In the genomic region with DNA sequence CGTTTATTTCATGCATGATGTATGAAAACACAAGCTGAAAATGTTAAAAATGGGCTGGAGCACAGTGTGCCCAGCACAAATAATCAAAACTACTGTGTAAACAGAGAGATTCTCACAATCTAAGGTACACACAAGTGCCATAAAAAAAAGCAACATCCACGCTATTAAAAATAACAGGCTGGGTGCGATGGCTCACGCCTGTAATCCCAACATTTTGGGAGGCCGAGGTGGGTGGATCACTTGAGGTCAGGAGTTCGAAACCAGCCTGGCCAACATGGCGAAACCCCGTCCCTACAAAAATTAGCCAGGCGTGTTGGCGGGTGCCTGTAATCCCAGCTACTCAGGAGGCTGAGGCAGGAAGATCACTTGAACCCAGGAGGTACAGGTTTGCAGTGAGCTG, we compare ENCODE assay signal across 8 cellular contexts. TPM values are rescaled to one million over a fixed set of nuclear protein-coding genes. Genes with fewer than 3 reads are reported as not detected.
A peak's percentile ranks its signal among the peaks of the same experiment; 100 is the strongest.
DNase-seq lines count a peak whose midpoint lies in the region; ATAC-seq and TF ChIP-seq lines count a peak whose summit lies in the region.
"Not testable (repeated sequence)": the region's sequence is repeated elsewhere in the genome, so short reads cannot be mapped to it uniquely, and the experiment has no call there.

No MANE protein-coding gene starts in this region.

- not testable (repeated sequence) for H4K8ac ChIP-seq in IMR-90 (ENCODE audit: low read depth in 2 of 2, low read length in 2 of 2)

- WGBS in IMR-90 (ENCODE audit: extremely low coverage in 2 of 2, insufficient read length in 1 of 2), 2 experiments, result no CpG with 5 or more reads among the region's 10 CpGs
- 67 to 68% methylated on average over 10 of the region's 10 CpGs for WGBS in esophagus squamous epithelium, 2 donors

- H3K4me1 ChIP-seq in IMR-90 (ENCODE audit: control insufficient read depth, insufficient read depth, low read length) (peaks cover 18% of the 10 kb centered on the region), ascending aorta (peaks cover 0 to 25% of the 10 kb centered on the region in 2 donors), esophagus squamous epithelium (peaks cover 6 to 75% (median 30%) of the 10 kb centered on the region in 3 donors), lower lobe of right lung (peaks cover 45% of the 10 kb centered on the region)
- not testable (repeated sequence) for H3K4me1 ChIP-seq in uterus

- not testable (repeated sequence) for H3K14ac ChIP-seq in IMR-90 (replicated peaks; ENCODE audit: low read depth, low read length)

- H4K20me1 ChIP-seq in IMR-90 (ENCODE audit: insufficient read depth, low read length), result peaks cover 97% of the 10 kb centered on the region

- H3K27me3 Mint-ChIP-seq in WTC11 (ENCODE audit: low read depth), result not testable (repeated sequence)

- H3K9me3 ChIP-seq in IMR-90 (ENCODE audit: control insufficient read depth, insufficient read depth, low read length); ascending aorta; esophagus squamous epithelium; lower lobe of right lung; uterus: not testable (repeated sequence)

- H4K5ac ChIP-seq in IMR-90 (ENCODE audit: low read depth, low read length), result not testable (repeated sequence)

- H3K4me3 ChIP-seq in IMR-90 (ENCODE audit: insufficient read depth, low read depth, low read length); uterus: not testable (repeated sequence)
- H3K4me3 ChIP-seq in ascending aorta, result peak overlapping the region; percentile 28 to 48
- peak overlapping the region in 2 of 4 donors; percentile 20 to 51 for H3K4me3 ChIP-seq in esophagus squamous epithelium
- H3K4me3 ChIP-seq in lower lobe of right lung, result peak overlapping the region; percentile 17
- H3K4me3 ChIP-seq in retinal pigment epithelial cell (ENCODE audit: low read length), result peak overlapping the region; percentile 7

- not testable (repeated sequence) for H3K4ac ChIP-seq in IMR-90 (ENCODE audit: low read depth, low read length)

- not testable (repeated sequence) for H3K4me3 Mint-ChIP-seq in WTC11

- TF ChIP-seq RAD21 in IMR-90 (IDR thresholded peaks at IDR 0.05; ENCODE audit: low read length), result not testable (repeated sequence)

- H3K56ac ChIP-seq in IMR-90 (ENCODE audit: extremely low read depth, insufficient read depth, low read length), result not testable (repeated sequence)

- H3K18ac ChIP-seq in IMR-90 (ENCODE audit: low read depth, low read length), result not testable (repeated sequence)

- peaks cover 13 to 69% of the 10 kb centered on the region in 2 experiments; a peak in 3 of 4 replicates for H3K79me1 ChIP-seq in IMR-90 (ENCODE audit: low read depth in 1 of 2, low read length in 2 of 2)

- H2BK20ac ChIP-seq in IMR-90 (ENCODE audit: low read depth, low read length), result not testable (repeated sequence)

- not testable (repeated sequence) for DNase-seq in IMR-90; WTC11 (ENCODE audit: low spot score); ascending aorta (ENCODE audit: low spot score in 2 of 2); esophagus squamous epithelium (lab: John Stamatoyannopoulos, UW); lower lobe of right lung; retinal pigment epithelial cell (ENCODE audit: low read depth); uterus

- H3K27me3 ChIP-seq in IMR-90 (ENCODE audit: control insufficient read depth, insufficient read depth, low read length); ascending aorta; esophagus squamous epithelium; lower lobe of right lung (ENCODE audit: low read depth); uterus: not testable (repeated sequence)

- H3K36me3 Mint-ChIP-seq in WTC11, result not testable (repeated sequence)

- not testable (repeated sequence) for BruUV-seq in IMR-90 (replicated peaks; lab: Mats Ljungman, UMichigan)

- not testable (repeated sequence) for H2AK5ac ChIP-seq in IMR-90 (ENCODE audit: low read depth, low read length)

- not testable (repeated sequence) for H3K36me3 ChIP-seq in IMR-90 (ENCODE audit: control insufficient read depth, insufficient read depth, low read length); ascending aorta; esophagus squamous epithelium; lower lobe of right lung; uterus

- dilution Hi-C loops in IMR-90 (cut with HindIII; ENCODE audit: low sequenced_read_pairs, unreplicated experiment), result not testable (repeated sequence)

- ATAC-seq in GM18502 (IDR thresholded peaks at IDR 0.05; ENCODE audit: poor library complexity, unreplicated experiment) (peak; percentile 24), lower lobe of right lung (peak; percentile 32 to 47)
- ATAC-seq in IMR-90 (ENCODE audit: low read depth); WTC11: not testable (repeated sequence)

- H3K4me2 ChIP-seq in IMR-90 (ENCODE audit: low read depth, low read length), result peak overlapping the region; percentile 80; the same call in 1 of the 2 replicates

- H3K4me1 Mint-ChIP-seq in WTC11, result peaks cover 60% of the 10 kb centered on the region

- H3K27ac ChIP-seq in IMR-90 (ENCODE audit: insufficient read depth, low read length), result not testable (repeated sequence)
- H3K27ac ChIP-seq in ascending aorta (peak overlapping the region; percentile 79 to 92), esophagus squamous epithelium (peak overlapping the region; percentile 43 to 82 (median 70)), lower lobe of right lung (peak overlapping the region; percentile 33), uterus (peak overlapping the region; percentile 66 to 89)

- H3K9me1 ChIP-seq in IMR-90 (ENCODE audit: insufficient read depth, low read length), result peaks cover 24% of the 10 kb centered on the region

- not testable (repeated sequence) for TF ChIP-seq CTCF in IMR-90 (conservative IDR thresholded peaks at IDR 0.05; ENCODE audit: low read depth, low read length); WTC11 (IDR thresholded peaks at IDR 0.05); ascending aorta (IDR thresholded peaks at IDR 0.05); esophagus squamous epithelium (IDR thresholded peaks at IDR 0.05); lower lobe of right lung (IDR thresholded peaks at IDR 0.05); retinal pigment epithelial cell (conservative IDR thresholded peaks at IDR 0.05; ENCODE audit: low read depth, low read length); uterus (IDR thresholded peaks at IDR 0.05)

- H3K9me3 Mint-ChIP-seq in WTC11, result not testable (repeated sequence)

- H2AK9ac ChIP-seq in IMR-90 (replicated peaks; ENCODE audit: low read depth, low read length, poor library complexity), result not testable (repeated sequence)

- peak overlapping the region; percentile 49 for H2BK5ac ChIP-seq in IMR-90 (ENCODE audit: low read depth, low read length, poor library complexity, severe bottlenecking)

- H2AFZ ChIP-seq in IMR-90 (replicated peaks; ENCODE audit: low read length, poor library complexity), result not testable (repeated sequence)

- not testable (repeated sequence) for H2BK15ac ChIP-seq in IMR-90 (ENCODE audit: low read depth, low read length)

- H3K27ac Mint-ChIP-seq in WTC11, result peak overlapping the region; percentile 46

- in situ Hi-C loops in IMR-90 (cut with MboI; ENCODE audit: low sequenced_read_pairs), result not testable (repeated sequence)

- POLR2A ChIA-PET in IMR-90 (lab: Charles Lee; ENCODE audit: unreplicated experiment); WTC11 (lab: Charles Lee): not testable (repeated sequence)

- intact Hi-C loops in IMR-90 (cut with micrococcal nuclease); esophagus squamous epithelium (cut with DNase I); lower lobe of right lung (cut with DNase I); uterus (cut with DNase I; ENCODE audit: low total_unique reads): not testable (repeated sequence)
- intact Hi-C loops in ascending aorta (cut with DNase I), result loop anchor here (1.0 to 5.0 kb wide), 2 partner anchors 23 to 51 kb away; partner anchors contain the start of gene ADAM17

- H3K23ac ChIP-seq in IMR-90 (ENCODE audit: low read depth, low read length), result not testable (repeated sequence)

- not testable (repeated sequence) for H4K91ac ChIP-seq in IMR-90 (ENCODE audit: insufficient read depth, low read depth, low read length)

- not testable (repeated sequence) for H2BK120ac ChIP-seq in IMR-90 (ENCODE audit: low read depth, low read length)

- TF ChIP-seq POLR2A in IMR-90 (IDR thresholded peaks at IDR 0.05; ENCODE audit: low read depth, low read length); esophagus squamous epithelium (IDR thresholded peaks at IDR 0.05); uterus (IDR thresholded peaks at IDR 0.05): not testable (repeated sequence)

- not testable (repeated sequence) for H3K9ac ChIP-seq in IMR-90 (ENCODE audit: low read depth, low read length)

- CTCF ChIA-PET in IMR-90 (lab: Yijun Ruan, JAX) (interaction anchor here (0.5 to 0.8 kb wide), 3 partner anchors 12 to 83 kb away, joined by 3 to 5 read pairs (median 3); no protein-coding TSS in a partner anchor), WTC11 (lab: Charles Lee) (interaction anchor here (1.0 kb wide), 1 partner anchor 40 kb away, joined by 3 read pairs; no protein-coding TSS in a partner anchor)

RNA-seq across cellular contexts. Expression of gene YWHAQ, which starts 22.3 kb away (rescaled TPM):
- 196 and 249 TPM in 2 replicates for total RNA-seq in IMR-90 (2012; rRNA removed)
- polyA plus RNA-seq in IMR-90 (2012; rRNA removed), result 217 and 255 TPM in 2 replicates
- polyA plus RNA-seq in IMR-90 (2012; cell fraction: cytosol; rRNA removed), result 73.8 and 128 TPM in 2 replicates
- 40.5 and 94.4 TPM in 2 replicates for polyA plus RNA-seq in IMR-90 (2012; cell fraction: nucleus; rRNA removed; ENCODE audit: low replicate concordance)
- total RNA-seq in WTC11 (2021), result 394 to 395 TPM (median 395 TPM) in 3 replicates
- total RNA-seq in ascending aorta, result 172 TPM
- 100 to 1,000 TPM; 141 to 442 (median 227) TPM for total RNA-seq in esophagus squamous epithelium
- 175 TPM for total RNA-seq in lower lobe of right lung
- total RNA-seq in uterus, result 100 to 1,000 TPM; 155 to 275 (median 254) TPM

RNA-seq across cellular contexts. Expression of gene ADAM17, which starts 52.9 kb away (rescaled TPM):
- total RNA-seq in IMR-90 (2012; rRNA removed), result 34.4 and 46.4 TPM in 2 replicates
- 8.8 and 9.6 TPM in 2 replicates for polyA plus RNA-seq in IMR-90 (2012; rRNA removed)
- 3.3 and 3.7 TPM in 2 replicates for polyA plus RNA-seq in IMR-90 (2012; cell fraction: cytosol; rRNA removed)
- 6.7 and 21.4 TPM in 2 replicates for polyA plus RNA-seq in IMR-90 (2012; cell fraction: nucleus; rRNA removed; ENCODE audit: low replicate concordance)
- total RNA-seq in WTC11 (2021), result 23.5 to 25.9 TPM (median 25.5 TPM) in 3 replicates
- 16.4 TPM for total RNA-seq in ascending aorta
- total RNA-seq in esophagus squamous epithelium, result 10 to 100 TPM; 21.5 to 38.9 (median 29.2) TPM
- total RNA-seq in lower lobe of right lung, result 76.9 TPM
- total RNA-seq in uterus, result 10 to 100 TPM in 3 of 4 donors, 1 to 10 TPM in 1; 7.7 to 47.0 (median 27.7) TPM
